Comparison of ENCODE assay signal across 1 cellular context in the genomic region with DNA sequence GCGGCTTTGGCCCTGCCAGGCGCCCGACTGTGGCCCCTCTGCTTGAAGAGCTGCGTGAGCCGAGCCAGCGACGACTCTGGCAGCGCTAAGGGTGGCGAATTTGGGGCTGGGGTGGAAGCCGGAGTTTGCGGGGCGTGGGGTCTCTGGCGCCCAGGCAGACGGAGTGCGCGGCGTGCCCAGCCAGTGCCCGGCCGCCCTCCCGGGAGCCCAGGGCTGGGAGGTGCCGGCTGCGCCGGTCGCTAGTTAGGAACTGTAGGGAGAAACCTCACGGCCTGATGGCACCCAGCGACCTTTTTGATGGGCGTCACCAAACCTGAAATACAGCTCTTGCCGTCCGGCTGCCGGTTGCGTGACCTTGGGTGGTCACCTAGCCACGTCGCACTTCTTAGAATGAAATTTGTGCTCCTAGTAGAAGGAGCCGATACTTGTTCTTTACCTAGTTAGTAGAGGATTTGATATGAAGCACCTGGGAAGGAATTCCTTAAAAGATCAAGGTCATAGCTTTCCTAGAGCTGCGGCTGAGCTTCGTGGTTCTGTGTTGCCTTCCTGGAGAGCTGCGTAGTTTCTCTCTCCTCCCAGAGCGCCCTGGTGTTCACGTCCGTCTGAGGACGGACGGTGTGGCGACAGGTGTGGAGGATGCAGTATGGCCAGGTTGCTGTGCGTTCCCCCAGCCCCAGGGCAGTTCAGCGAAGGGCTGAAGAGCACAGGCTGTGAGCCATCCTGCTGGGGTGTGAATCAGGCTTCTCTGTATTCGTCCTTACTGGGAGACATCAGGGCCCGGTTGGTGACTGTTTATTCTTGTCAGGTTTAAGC.
TF ChIP-seq lines count a peak whose summit lies in the region.

No MANE protein-coding gene starts in this region.

TF ChIP-seq in endothelial cell of umbilical vein, 7 proteins besides CTCF, POLR2A, EP300 and RAD21:
- no peak for TF ChIP-seq JUN (IDR thresholded peaks at IDR 0.05; ENCODE audit: borderline replicate concordance, insufficient read depth, insufficient read length, low read depth)
- TF ChIP-seq GATA2 (IDR thresholded peaks at IDR 0.05; ENCODE audit: insufficient read depth, insufficient read length, low read depth, low read length): no peak
- no peak for TF ChIP-seq FOS (IDR thresholded peaks at IDR 0.05; ENCODE audit: borderline replicate concordance, insufficient read depth, low read length)
- no peak for TF ChIP-seq MAX (IDR thresholded peaks at IDR 0.05; ENCODE audit: insufficient read depth, insufficient read length)
- TF ChIP-seq EZH2 (IDR thresholded peaks at IDR 0.05; ENCODE audit: borderline replicate concordance, low read depth, low read length, severe bottlenecking): no peak
- no peak for TF ChIP-seq MYC (IDR thresholded peaks at IDR 0.05; ENCODE audit: low read depth, low read length)
- TF ChIP-seq POLR2AphosphoS5 (IDR thresholded peaks at IDR 0.05; ENCODE audit: insufficient read depth, low read depth, low read length): no peak
